19 cellular contexts compared by ENCODE assay signal in the genomic region with DNA sequence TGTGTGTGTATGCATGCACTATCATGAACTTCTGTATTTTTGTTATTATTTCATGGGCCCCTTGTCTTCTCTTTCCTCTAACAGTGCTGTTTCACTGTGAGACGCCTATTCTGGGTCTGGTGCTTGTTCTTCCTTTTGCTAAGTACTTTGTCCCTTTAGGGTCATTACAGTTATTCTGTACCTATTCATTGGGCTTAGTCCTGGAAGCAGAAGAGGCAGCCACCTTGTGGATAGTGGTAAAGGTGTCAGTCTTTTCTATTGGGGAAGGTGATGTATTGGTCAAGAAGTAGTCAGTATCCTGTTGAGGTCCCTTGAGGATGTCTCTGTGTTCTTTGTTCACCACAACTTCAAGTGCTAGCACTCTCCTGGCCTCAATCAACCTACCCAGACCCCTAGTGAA.
"Had no signal": no experiment of that assay in that cellular context is flagged by ENCODE, and none has a peak within 500 bp of the region (broad histone marks: within the 10 kb centered on the region; RNA-seq: fewer than 3 reads in every experiment).

No MANE protein-coding gene starts in this region.

- DNase-seq: activated B cell treated with CpG ODN at 0.5 μM for 24 hours; activated CD4-positive, alpha-beta memory T cell treated with anti-CD3 and anti-CD28 coated beads for 36 hours; activated CD4-positive, alpha-beta T cell treated with anti-CD3 and anti-CD28 coated beads for 4 hours; activated gamma-delta T cell; activated naive CD4-positive, alpha-beta T cell treated with anti-CD3 and anti-CD28 coated beads, Interleukin-2, amount 50 U/mL, for 16 hours; activated naive CD8-positive, alpha-beta T cell treated with anti-CD3 and anti-CD28 coated beads, Interleukin-2, amount 50 U/mL, for 24 hours; foreskin melanocyte; hippocampal formation; left ventricle myocardium superior; mammary epithelial cell; midbrain; stimulated activated CD4-positive, alpha-beta T cell treated with anti-CD3 and anti-CD28 coated beads, Interleukin-12 subunit alpha, Interleukin-12 subunit beta, amount 100 ng/mL, for 4 hours; stimulated activated CD4-positive, alpha-beta T cell treated with anti-CD3 and anti-CD28 coated beads, Interleukin-4, amount 100 ng/mL, for 4 hours; stimulated activated naive CD8-positive, alpha-beta T cell treated with anti-CD3 and anti-CD28 coated beads, Interleukin-15, Interleukin-2, amounts not matched to agents 100 U/mL and 50 U/mL, for 24 hours; T-cell; upper lobe of right lung had no signal

- H3K27ac ChIP-seq: prostate gland, right atrium auricular region, upper lobe of right lung had no signal

- H3K4me3 ChIP-seq: prostate gland, right atrium auricular region, upper lobe of right lung had no signal

- H3K36me3 ChIP-seq: prostate gland, right atrium auricular region, upper lobe of right lung had no signal

- ATAC-seq: activated naive CD8-positive, alpha-beta T cell treated with anti-CD3 and anti-CD28 coated beads, Interleukin-2, amount 50 U/mL, for 24 hours; left ventricle myocardium superior; natural killer cell treated with Interleukin-12 subunit alpha and Interleukin-12 subunit beta and Interleukin-15 and Interleukin-18, amount 100 ng/mL, for 72 hours; stimulated activated naive CD8-positive, alpha-beta T cell treated with anti-CD3 and anti-CD28 coated beads, Interleukin-15, Interleukin-2, amounts not matched to agents 100 U/mL and 50 U/mL, for 24 hours; T-cell; upper lobe of right lung had no signal

- H3K27me3 ChIP-seq: right atrium auricular region, upper lobe of right lung had no signal

- H3K9me3 ChIP-seq: prostate gland, upper lobe of right lung had no signal
